21 cellular contexts compared by ENCODE assay signal in genomic region chr13:26456578-26457119, GRCh38.
"Had no signal": no experiment of that assay in that cellular context is flagged by ENCODE, and none has a peak within 500 bp of the region (broad histone marks: within the 10 kb centered on the region; RNA-seq: fewer than 3 reads in every experiment).

No MANE protein-coding gene starts in this region.

- H2AFZ ChIP-seq: PC-9 had no signal

- H3K27me3 ChIP-seq: MG63 had no signal

- H3K4me1 Mint-ChIP-seq: activated naive CD4-positive, alpha-beta T cell treated with anti-CD3 and anti-CD28 coated beads, Interleukin-2, amount 50 U/mL, for 24 hours had no signal

- H3K27ac Mint-ChIP-seq: activated CD8-positive, alpha-beta T cell treated with anti-CD3 and anti-CD28 coated beads, Interleukin-2, amount 10 ng/mL, durations not matched to agents 7 days and 5 days; activated naive CD4-positive, alpha-beta T cell treated with anti-CD3 and anti-CD28 coated beads, Interleukin-2, amount 50 U/mL, for 24 hours; activated T-helper 1 cell treated with anti-CD3 and anti-CD28 coated beads, Interleukin-12 subunit alpha, Interleukin-12 subunit beta, Interleukin-2, Interleukin-4 antibody, amounts not matched to agents 30 ng/mL and 10 ng/mL and 1 ng/mL, durations not matched to agents 14 hours and 24 hours and 36 hours had no signal

- H3K36me3 ChIP-seq: MG63 had no signal

- H3K9me3 Mint-ChIP-seq: activated T-helper 1 cell treated with anti-CD3 and anti-CD28 coated beads, Interleukin-12 subunit alpha, Interleukin-12 subunit beta, Interleukin-2, Interleukin-4 antibody, amounts not matched to agents 30 ng/mL and 10 ng/mL and 1 ng/mL, durations not matched to agents 14 hours and 24 hours and 36 hours had no signal

- H3K9ac ChIP-seq: KMS-11 had no signal

- H3K27ac ChIP-seq: KMS-11, PC-9, SK-N-MC had no signal

- H3K4me2 ChIP-seq: KMS-11, PC-9 had no signal

- DNase-seq: activated CD4-positive, alpha-beta T cell treated with anti-CD3 and anti-CD28 coated beads for 4 hours; activated CD8-positive, alpha-beta memory T cell treated with anti-CD3 and anti-CD28 coated beads, Interleukin-2, amount 50 U/mL, for 48 hours; activated CD8-positive, alpha-beta T cell treated with anti-CD3 and anti-CD28 coated beads, Interleukin-2, amount 10 ng/mL, durations not matched to agents 7 days and 5 days; activated effector memory CD4-positive, alpha-beta T cell treated with Interleukin-2 at 50 U/mL for 16 hours; activated naive CD4-positive, alpha-beta T cell; activated T-cell treated with anti-CD3 and anti-CD28 coated beads, Interleukin-2, amount 50 U/mL, for 1 hour; aorta; MG63; NCI-H1092 treated with DMSO at 0.1 percent for 48 hours; NCI-H1417 treated with DMSO at 0.1 percent for 48 hours; NCI-H1694; NCI-H2081; NCI-H510A treated with DMSO at 0.1 percent for 48 hours; NCI-H69; T-helper 1 cell had no signal

- ATAC-seq: activated CD4-positive, CD25-positive, alpha-beta regulatory T cell treated with anti-CD3 and anti-CD28 coated beads, Interleukin-2, amount 50 U/mL, for 24 hours; activated CD8-positive, alpha-beta T cell treated with anti-CD3 and anti-CD28 coated beads, Interleukin-2, amount 10 ng/mL, durations not matched to agents 7 days and 5 days had no signal

- H3K4me3 ChIP-seq: MG63, PC-9, SK-N-MC had no signal

- H3K36me3 Mint-ChIP-seq: activated naive CD4-positive, alpha-beta T cell treated with anti-CD3 and anti-CD28 coated beads, Interleukin-2, amount 50 U/mL, for 24 hours had no signal

- H3K9me3 ChIP-seq: MG63 had no signal

- H3K4me3 Mint-ChIP-seq: activated CD8-positive, alpha-beta T cell treated with anti-CD3 and anti-CD28 coated beads, Interleukin-2, amount 10 ng/mL, durations not matched to agents 7 days and 5 days; activated naive CD4-positive, alpha-beta T cell treated with anti-CD3 and anti-CD28 coated beads, Interleukin-2, amount 50 U/mL, for 24 hours; activated T-helper 1 cell treated with anti-CD3 and anti-CD28 coated beads, Interleukin-12 subunit alpha, Interleukin-12 subunit beta, Interleukin-2, Interleukin-4 antibody, amounts not matched to agents 30 ng/mL and 10 ng/mL and 1 ng/mL, durations not matched to agents 14 hours and 24 hours and 36 hours had no signal
